ENCODE assay signal across 9 cellular contexts in the genomic region with DNA sequence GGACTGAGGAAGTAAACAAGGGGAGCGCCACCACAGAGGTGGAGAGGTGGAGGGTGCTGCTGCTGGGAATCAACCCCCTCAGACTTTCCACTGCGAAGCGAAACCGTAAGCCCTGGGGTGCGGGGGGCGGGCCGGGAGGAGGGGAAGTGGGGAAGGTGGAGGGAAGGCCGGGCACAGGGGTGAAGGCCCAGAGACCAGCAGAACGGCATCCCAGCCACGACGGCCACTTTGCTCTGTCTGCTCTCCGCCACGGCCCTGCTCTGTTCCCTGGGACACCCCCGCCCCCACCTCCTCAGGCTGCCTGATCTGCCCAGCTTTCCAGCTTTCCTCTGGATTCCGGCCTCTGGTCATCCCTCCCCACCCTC. TPM values are rescaled to one million over a fixed set of nuclear protein-coding genes. Genes with fewer than 3 reads are reported as not detected.
DNase-seq lines count a peak whose midpoint lies in the region; ATAC-seq and TF ChIP-seq lines count a peak whose summit lies in the region.
"Had no signal": no experiment of that assay in that cellular context is flagged by ENCODE, and none has a peak within 500 bp of the region (broad histone marks: within the 10 kb centered on the region; RNA-seq: fewer than 3 reads in every experiment).

A gene (plus strand): TSS at position 190 of the 365 bp plus-strand sequence. CDS start 333 bp downstream, outside the sequence.

- peaks cover 65% of the 10 kb centered on the region for H3K27me3 Mint-ChIP-seq in activated naive CD8-positive, alpha-beta T cell treated with anti-CD3 and anti-CD28 coated beads for 36 hours
- peaks cover 12% of the 10 kb centered on the region for H3K27me3 Mint-ChIP-seq in nephron progenitor cell (ENCODE audit: low read depth, poor library complexity)

- peaks cover 42% of the 10 kb centered on the region for H3K36me3 Mint-ChIP-seq in activated naive CD8-positive, alpha-beta T cell treated with anti-CD3 and anti-CD28 coated beads for 36 hours
- H3K36me3 Mint-ChIP-seq in nephron progenitor cell (ENCODE audit: low read depth), result peaks cover 39% of the 10 kb centered on the region

- WGBS in upper lobe of left lung, 2 donors, result 45 to 59% methylated on average over 9 to 15 of the region's 15 CpGs

- H3K9me3 ChIP-seq in upper lobe of left lung, result no peaks in the 10 kb centered on the region
- H3K9me3 ChIP-seq: heart left ventricle had no signal

- H3K4me1 ChIP-seq in upper lobe of left lung, result peaks cover 40 to 60% (median 46%) of the 10 kb centered on the region in 4 donors

- ATAC-seq in upper lobe of left lung (ENCODE audit: low FRiP score in 2 of 2) (peak in 1 of 2 donors; percentile 8), HG02571 (IDR thresholded peaks at IDR 0.05; ENCODE audit: unreplicated experiment) (no peak), HG03520 (IDR thresholded peaks at IDR 0.05; ENCODE audit: unreplicated experiment) (no peak)

- peaks cover 0 to 21% (median 19%) of the 10 kb centered on the region in 4 donors for H3K36me3 ChIP-seq in upper lobe of left lung

- H3K27ac ChIP-seq in upper lobe of left lung, result peak within 1 kb of the TSS in 3 of 4 donors; percentile 56 to 73 (median 72)

- TF ChIP-seq CTCF in nephron progenitor cell (IDR thresholded peaks at IDR 0.05) (no peak), upper lobe of left lung (IDR thresholded peaks at IDR 0.05) (no peak)

- peak within 1 kb of the TSS; percentile 86 for H3K27ac Mint-ChIP-seq in activated naive CD8-positive, alpha-beta T cell treated with anti-CD3 and anti-CD28 coated beads for 36 hours
- peak within 1 kb of the TSS; percentile 90 for H3K27ac Mint-ChIP-seq in nephron progenitor cell

- peaks cover 0 to 2% (median 0%) of the 10 kb centered on the region in 4 donors for H3K27me3 ChIP-seq in upper lobe of left lung

- TF ChIP-seq EP300 in upper lobe of left lung (IDR thresholded peaks at IDR 0.05), result no peak

- H3K4me3 ChIP-seq in upper lobe of left lung, result peak within 1 kb of the TSS in 3 of 4 donors; percentile 17 to 38 (median 32)

- peak within 1 kb of the TSS; percentile 91 for H3K4me3 Mint-ChIP-seq in activated naive CD8-positive, alpha-beta T cell treated with anti-CD3 and anti-CD28 coated beads for 36 hours
- H3K4me3 Mint-ChIP-seq in nephron progenitor cell, result peak within 1 kb of the TSS; percentile 75

- DNase-seq in activated effector memory CD4-positive, alpha-beta T cell treated with anti-CD3 and anti-CD28 coated beads, Interleukin-2, amount 50 U/mL, for 16 hours, result peak; percentile 81
- no peak for DNase-seq in activated effector memory CD4-positive, alpha-beta T cell treated with Interleukin-2 at 50 U/mL for 16 hours
- peak; percentile 77 for DNase-seq in activated naive CD8-positive, alpha-beta T cell treated with anti-CD3 and anti-CD28 coated beads for 36 hours
- DNase-seq in nephron progenitor cell (no peak), upper lobe of left lung (peak in 1 of 2 donors; percentile 77), RKO (ENCODE audit: low spot score) (no peak)

- TF ChIP-seq POLR2A in upper lobe of left lung (IDR thresholded peaks at IDR 0.05), result no peak

- no peaks in the 10 kb centered on the region for H3K9me3 Mint-ChIP-seq in activated naive CD8-positive, alpha-beta T cell treated with anti-CD3 and anti-CD28 coated beads for 36 hours
- H3K9me3 Mint-ChIP-seq in nephron progenitor cell, result no peaks in the 10 kb centered on the region

- H3K4me1 Mint-ChIP-seq in activated naive CD8-positive, alpha-beta T cell treated with anti-CD3 and anti-CD28 coated beads for 36 hours, result peaks cover 64% of the 10 kb centered on the region
- peaks cover 76% of the 10 kb centered on the region for H3K4me1 Mint-ChIP-seq in nephron progenitor cell

RNA-seq across cellular contexts. Expression of the gene that starts here (rescaled TPM):
- total RNA-seq in activated naive CD8-positive, alpha-beta T cell treated with anti-CD3 and anti-CD28 coated beads for 36 hours, result 10 to 100 TPM; 64.8 to 67.7 TPM
- 1 to 10 TPM in 4 of 6 donors, under 1 TPM in 2; 0.46 to 2.6 (median 1.5) TPM for total RNA-seq in upper lobe of left lung

Comparison
In these comparisons a context has a peak if more than half of its experiments do, and no peak if none do; other contexts are left out.
1. RNA of the gene that starts here (total RNA-seq): 64.8 to 67.7 TPM in activated naive CD8-positive, alpha-beta T cell treated with anti-CD3 and anti-CD28 coated beads for 36 hours; 0.46 to 2.6 TPM in upper lobe of left lung; every median in the first group is over 10 times any median in the second.
2. DNase-seq: peak in activated effector memory CD4-positive, alpha-beta T cell treated with anti-CD3 and anti-CD28 coated beads, Interleukin-2, amount 50 U/mL, for 16 hours (single experiment) and activated naive CD8-positive, alpha-beta T cell treated with anti-CD3 and anti-CD28 coated beads for 36 hours (single experiment); none in activated effector memory CD4-positive, alpha-beta T cell treated with Interleukin-2 at 50 U/mL for 16 hours (single experiment), nephron progenitor cell (single experiment) and RKO (single experiment).